In genomic region chr9:127569819-127570401, GRCh38 we compare ENCODE assay signal across 8 cellular contexts. TPM values are rescaled to one million over a fixed set of nuclear protein-coding genes. Genes with fewer than 3 reads are reported as not detected.
DNase-seq lines count a peak whose midpoint lies in the region; ATAC-seq, FAIRE-seq and TF ChIP-seq lines count a peak whose summit lies in the region.

No MANE protein-coding gene starts in this region.

- no peak for FAIRE-seq in pancreas (lab: Jason Lieb, UNC)

- CTCF ChIA-PET in T-cell (lab: Charles Lee), result no interaction called here

- H3K27me3 ChIP-seq in CD4-positive, CD25-positive, alpha-beta regulatory T cell (ENCODE audit: control insufficient read depth, insufficient read depth, low read length), result no peaks in the 10 kb centered on the region
- no peaks in the 10 kb centered on the region for H3K27me3 ChIP-seq in pancreas

- peak overlapping the region; percentile 91 to 96 (median 92) for H3K27ac Mint-ChIP-seq in CD4-positive, CD25-positive, alpha-beta regulatory T cell
- peak overlapping the region; percentile 83 to 86 for H3K27ac Mint-ChIP-seq in T-cell

- peak in 2 of 3 donors; percentile 66 to 92 for DNase-seq in CD4-positive, CD25-positive, alpha-beta regulatory T cell
- DNase-seq in HFF-Myc (ENCODE audit: extremely low read depth, low read depth), result no peak
- DNase-seq in T-cell, result peak in 7 of 34 experiments; percentile 14 to 35 (median 17)
- no peak for DNase-seq in epithelial cell of prostate (ENCODE audit: low read depth, low spot score)
- peak in 1 of 6 donors; percentile 41 for DNase-seq in pancreas
- no peak for DNase-seq in KG1 (lab: John Stamatoyannopoulos, UW)
- DNase-seq in cerebellum (ENCODE audit: low spot score), result no peak

- peaks cover 11 to 29% (median 13%) of the 10 kb centered on the region in 4 donors for H3K4me1 Mint-ChIP-seq in CD4-positive, CD25-positive, alpha-beta regulatory T cell
- H3K4me1 Mint-ChIP-seq in T-cell, result peaks cover 24 to 28% (median 26%) of the 10 kb centered on the region in 3 donors

- no peaks in the 10 kb centered on the region for H3K36me3 ChIP-seq in CD4-positive, CD25-positive, alpha-beta regulatory T cell (ENCODE audit: control insufficient read depth, insufficient read depth, low read length)
- no peaks in the 10 kb centered on the region for H3K36me3 ChIP-seq in pancreas

- peak overlapping the region; percentile 74 for H3K4me3 ChIP-seq in CD4-positive, CD25-positive, alpha-beta regulatory T cell (ENCODE audit: low read depth, low read length)
- H3K4me3 ChIP-seq in HFF-Myc (replicated peaks; ENCODE audit: low read depth, low read length), result peak overlapping the region; percentile 48
- peak overlapping the region in 3 of 4 donors; percentile 40 to 99 (median 95) for H3K4me3 ChIP-seq in pancreas

- peaks cover 37% of the 10 kb centered on the region for H3K4me1 ChIP-seq in CD4-positive, CD25-positive, alpha-beta regulatory T cell (ENCODE audit: control insufficient read depth, insufficient read depth, low read length, poor library complexity, severe bottlenecking)
- peaks cover 36 to 48% (median 39%) of the 10 kb centered on the region in 3 donors for H3K4me1 ChIP-seq in pancreas

- peak overlapping the region; percentile 81 for H3K27ac ChIP-seq in CD4-positive, CD25-positive, alpha-beta regulatory T cell (ENCODE audit: insufficient read depth, low read length, poor library complexity, severe bottlenecking)
- H3K27ac ChIP-seq in epithelial cell of prostate (peak overlapping the region; percentile 98), pancreas (peak overlapping the region; percentile 87 to 97 (median 92))

- H3K9me3 Mint-ChIP-seq in CD4-positive, CD25-positive, alpha-beta regulatory T cell, result no peaks in the 10 kb centered on the region
- no peaks in the 10 kb centered on the region for H3K9me3 Mint-ChIP-seq in T-cell

- peak overlapping the region; percentile 85 to 91 (median 87) for H3K4me3 Mint-ChIP-seq in CD4-positive, CD25-positive, alpha-beta regulatory T cell
- H3K4me3 Mint-ChIP-seq in T-cell, result peak overlapping the region; percentile 80 to 86 (median 82)

- ATAC-seq in CD4-positive, CD25-positive, alpha-beta regulatory T cell (ENCODE audit: low read depth in 2 of 2), result peak; percentile 74 to 79
- ATAC-seq in T-cell (replicated peaks in 1 of 4), result peak; percentile 33 to 58 (median 56)
- ATAC-seq in pancreas, result peak in 1 of 4 donors; percentile 7
- no peak for ATAC-seq in GM18868 (IDR thresholded peaks at IDR 0.05; ENCODE audit: unreplicated experiment)

- intact Hi-C loops in pancreas (cut with DNase I), result no loop called here

- no peak for TF ChIP-seq CTCF in HFF-Myc (IDR thresholded peaks at IDR 0.05; ENCODE audit: low read depth, low read length, missing control alignments)
- no peak for TF ChIP-seq CTCF in pancreas (IDR thresholded peaks at IDR 0.05)

- no peaks in the 10 kb centered on the region for H3K36me3 Mint-ChIP-seq in CD4-positive, CD25-positive, alpha-beta regulatory T cell
- H3K36me3 Mint-ChIP-seq in T-cell, result no peaks in the 10 kb centered on the region

- no peaks in the 10 kb centered on the region for H3K27me3 Mint-ChIP-seq in CD4-positive, CD25-positive, alpha-beta regulatory T cell
- H3K27me3 Mint-ChIP-seq in T-cell, result no peaks in the 10 kb centered on the region

- no peaks in the 10 kb centered on the region for H3K9me3 ChIP-seq in CD4-positive, CD25-positive, alpha-beta regulatory T cell (ENCODE audit: control insufficient read depth in 2 of 2, low read length in 2 of 2)
- no peaks in the 10 kb centered on the region for H3K9me3 ChIP-seq in pancreas

- WGBS in pancreas, 2 donors, result 4 to 6% methylated on average over 5 of the region's 5 CpGs

- POLR2A ChIA-PET in T-cell (lab: Charles Lee), result no interaction called here

RNA-seq across cellular contexts. Expression of gene STXBP1, which starts 42.2 kb away (rescaled TPM):
- total RNA-seq in CD4-positive, CD25-positive, alpha-beta regulatory T cell, result 1.3 TPM
- 1 to 10 TPM in 1 of 4 donors, under 1 TPM in 3; 0.07 to 1.3 (median 0.19) TPM for polyA plus RNA-seq in CD4-positive, CD25-positive, alpha-beta regulatory T cell
- total RNA-seq in T-cell (10 to 100 TPM in 4 of 5 donors, 1 to 10 TPM in 1; 3.8 to 18.2 (median 17.3) TPM), pancreas (10 to 100 TPM; 14.3 to 33.0 (median 22.0) TPM), cerebellum (96.1 TPM)
- 10 to 100 TPM; 17.6 to 46.4 TPM for polyA plus RNA-seq in pancreas

Comparison
In these comparisons a context has a peak if more than half of its experiments do, and no peak if none do; other contexts are left out.
1. DNase-seq: peak in CD4-positive, CD25-positive, alpha-beta regulatory T cell (2 of 3); none in HFF-Myc (single experiment), epithelial cell of prostate (single experiment), KG1 (single experiment) and cerebellum (single experiment).
2. Peak in every context shown above with its lines, with median percentiles within 50 percentile points of each other: H3K27ac ChIP-seq and H3K4me3 ChIP-seq.